ENCODE assay signal across 2 cellular contexts in genomic region chr22:17135153-17135760, GRCh38.
TF ChIP-seq lines count a peak whose summit lies in the region.

No MANE protein-coding gene starts in this region.

TF ChIP-seq in GM23338, 12 proteins besides CTCF, POLR2A, EP300 and RAD21:
- no peak for TF ChIP-seq ZNF114 (CRISPR knock-in tag; IDR thresholded peaks at IDR 0.05)
- TF ChIP-seq REST (IDR thresholded peaks at IDR 0.05; ENCODE audit: unreplicated experiment), result no peak
- no peak for TF ChIP-seq ETS1 (IDR thresholded peaks at IDR 0.05)
- TF ChIP-seq STAT1 (IDR thresholded peaks at IDR 0.05; ENCODE audit: unreplicated experiment), result no peak
- no peak for TF ChIP-seq JUNB (IDR thresholded peaks at IDR 0.05; ENCODE audit: unreplicated experiment)
- TF ChIP-seq ZNF331 (CRISPR knock-in tag; IDR thresholded peaks at IDR 0.05; ENCODE audit: low read depth), result no peak
- no peak for TF ChIP-seq CREB1 (CRISPR knock-in tag; IDR thresholded peaks at IDR 0.05; ENCODE audit: low read depth)
- no peak for TF ChIP-seq EZH2phosphoT487 (IDR thresholded peaks at IDR 0.05; ENCODE audit: unreplicated experiment)
- no peak for TF ChIP-seq ZNF462 (CRISPR knock-in tag; IDR thresholded peaks at IDR 0.05)
- no peak for TF ChIP-seq EZH2 (IDR thresholded peaks at IDR 0.05; ENCODE audit: low read depth, unreplicated experiment)
- no peak for TF ChIP-seq POLR2AphosphoS5 (IDR thresholded peaks at IDR 0.05; ENCODE audit: low read depth)
- no peak for TF ChIP-seq NANOG (IDR thresholded peaks at IDR 0.05; ENCODE audit: borderline replicate concordance)

TF ChIP-seq in IMR-90, 13 proteins besides CTCF, POLR2A, EP300 and RAD21:
- TF ChIP-seq ELK1 (IDR thresholded peaks at IDR 0.05; ENCODE audit: borderline replicate concordance, low read depth, low read length) (no peak), SMC3 (IDR thresholded peaks at IDR 0.05; ENCODE audit: low read depth, low read length) (no peak), MAFK (IDR thresholded peaks at IDR 0.05; ENCODE audit: low read depth, low read length) (no peak), FOS (IDR thresholded peaks at IDR 0.05; ENCODE audit: low read depth, low read length) (no peak), CHD1 (IDR thresholded peaks at IDR 0.05; ENCODE audit: low read depth, low read length) (no peak), CEBPB (IDR thresholded peaks at IDR 0.05; ENCODE audit: low read depth, low read length) (no peak)
